ENCODE assay signal across 8 cellular contexts in the genomic region with DNA sequence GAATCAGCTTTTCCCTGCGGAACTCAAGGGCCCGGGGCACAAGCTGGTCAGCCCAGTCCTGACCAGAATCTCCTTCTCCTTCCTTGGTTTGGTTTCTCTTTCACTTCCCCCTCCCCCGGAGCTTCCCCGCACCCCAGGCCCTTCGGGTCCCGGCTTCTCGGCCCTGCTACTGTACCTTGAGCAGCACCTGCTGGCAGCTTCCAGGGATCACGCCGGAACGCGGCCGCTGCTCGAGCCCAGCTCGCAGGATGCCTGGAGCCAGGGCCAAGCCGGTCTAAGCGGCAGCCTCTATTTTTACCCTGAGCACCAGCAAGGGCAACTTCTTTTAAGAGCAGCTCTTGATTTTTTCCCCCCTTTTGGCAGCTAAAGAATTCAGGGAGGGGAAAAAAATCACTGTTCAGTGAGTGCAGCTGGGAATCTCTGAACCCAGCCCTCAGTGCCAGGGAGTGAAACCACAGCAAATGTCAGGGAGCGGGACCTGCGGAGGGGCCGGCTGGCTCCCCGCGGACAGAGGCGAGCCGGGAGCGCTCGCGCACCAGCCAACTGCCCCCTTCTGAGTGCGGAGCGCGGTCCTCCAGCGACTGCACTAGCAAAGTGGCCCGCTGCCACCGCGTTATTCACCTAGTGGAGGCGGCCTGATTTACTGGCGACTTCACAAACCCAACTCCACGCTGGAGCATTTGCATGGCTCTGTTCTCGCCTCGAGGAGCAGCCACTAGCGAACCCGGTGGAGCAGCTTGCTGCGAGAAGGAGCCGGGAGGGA. TPM values are rescaled to one million over a fixed set of nuclear protein-coding genes. Genes with fewer than 3 reads are reported as not detected.
DNase-seq lines count a peak whose midpoint lies in the region; ATAC-seq, FAIRE-seq and TF ChIP-seq lines count a peak whose summit lies in the region.

No MANE protein-coding gene starts in this region.

- WGBS in right cardiac atrium, result 1% methylated on average over 42 of the region's 42 CpGs
- WGBS in prostate gland, result 1% methylated on average over 41 of the region's 42 CpGs

- TF ChIP-seq CTCF in prostate gland (IDR thresholded peaks at IDR 0.05), result peak; percentile 39 to 71 (median 53)

- in situ Hi-C loops in SK-MEL-5 (cut with HindIII; ENCODE audit: low pct_unique_long_range_greater_than_20kb, low sequenced_read_pairs), result loop anchor here (25.0 kb wide), 1 partner anchor 693 kb away; no protein-coding TSS in a partner anchor

- no peak for TF ChIP-seq POLR2A in prostate gland (IDR thresholded peaks at IDR 0.05)

- DNase-seq in Daoy (ENCODE audit: low read depth), result peak; percentile 99
- DNase-seq in HTR-8/SVneo (ENCODE audit: insufficient read length, low spot score), result peak; percentile 93
- DNase-seq in SK-MEL-5 (ENCODE audit: low read depth, low spot score), result peak; percentile 88
- peak in 50 of 56 donors; percentile 16 to 80 (median 66) for DNase-seq in amygdala (lab: John Stamatoyannopoulos, UW)
- DNase-seq in right cardiac atrium, result peak; percentile 86 to 94 (median 92)
- peak; percentile 77 for DNase-seq in prostate gland (ENCODE audit: low spot score)
- no peak for DNase-seq in NCI-H187 (lab: John Stamatoyannopoulos, UW)

- H3K9me3 ChIP-seq in right cardiac atrium (ENCODE audit: control insufficient read depth, low read length), result no peaks in the 10 kb centered on the region
- no peaks in the 10 kb centered on the region for H3K9me3 ChIP-seq in prostate gland

- no peaks in the 10 kb centered on the region for H3K36me3 ChIP-seq in prostate gland

- H3K4me3 ChIP-seq in right cardiac atrium (ENCODE audit: low read length), result peak overlapping the region; percentile 60
- peak overlapping the region; percentile 32 to 39 for H3K4me3 ChIP-seq in prostate gland

- FAIRE-seq in HTR-8/SVneo (lab: Jason Lieb, UNC), result no peak

- H3K27me3 ChIP-seq in right cardiac atrium (ENCODE audit: control insufficient read depth, insufficient read depth), result no peaks in the 10 kb centered on the region
- H3K27me3 ChIP-seq in prostate gland (replicated peaks; ENCODE audit: insufficient read depth), result no peaks in the 10 kb centered on the region

- H3K4me1 ChIP-seq in right cardiac atrium (ENCODE audit: control insufficient read depth, insufficient read depth, low read length), result peaks cover 2% of the 10 kb centered on the region
- H3K4me1 ChIP-seq in prostate gland (replicated peaks), result peaks cover 3% of the 10 kb centered on the region

- H3K27ac ChIP-seq in right cardiac atrium (ENCODE audit: low read length) (no peak overlapping the region), prostate gland (peak overlapping the region; percentile 15 to 58)

- peak; percentile 96 for ATAC-seq in GM21515 (IDR thresholded peaks at IDR 0.05; ENCODE audit: unreplicated experiment)
- ATAC-seq in right cardiac atrium, result peak; percentile 88 to 96

- intact Hi-C loops in right cardiac atrium (cut with DNase I) (loop anchor here in 1 of 4 donors (10.0 kb wide), 1 partner anchor 700 kb away; no protein-coding TSS in a partner anchor), prostate gland (cut with DNase I) (loop anchor here (5.0 to 10.0 kb wide), 3 partner anchors 943 to 1470 kb away; no protein-coding TSS in a partner anchor)

RNA-seq across cellular contexts. Expression of a gene that starts 2.4 kb away (rescaled TPM):
- 84.7 and 102 TPM in 2 replicates for total RNA-seq in Daoy (2014; rRNA removed; shearing (Covaris generic))
- 0.05 and 0.29 TPM in 2 replicates for total RNA-seq in SK-MEL-5 (2014; rRNA removed; shearing (Covaris generic))
- polyA plus RNA-seq in SK-MEL-5 (2015; cell fraction: cytosol; rRNA removed), result 0.04 and 0.23 TPM in 2 replicates
- polyA plus RNA-seq in SK-MEL-5 (2015; cell fraction: nucleus; rRNA removed), result 0.60 and 1.1 TPM in 2 replicates
- total RNA-seq in right cardiac atrium (10 to 100 TPM; 21.9 to 66.4 (median 42.7) TPM), prostate gland (1 to 10 TPM in 1 of 2 donors, under 1 TPM in 1; 0.73 to 6.6 TPM)
- polyA plus RNA-seq in right cardiac atrium, result 3.3 TPM

Comparison
In these comparisons a context has a peak if more than half of its experiments do, and no peak if none do; other contexts are left out.
1. DNase-seq: peak in Daoy (single experiment), HTR-8/SVneo (single experiment), SK-MEL-5 (single experiment), amygdala (50 of 56), right cardiac atrium (3 of 3) and prostate gland (single experiment); none in NCI-H187 (0 of 2).